ENCODE assay signal across 1 cellular context in the genomic region with DNA sequence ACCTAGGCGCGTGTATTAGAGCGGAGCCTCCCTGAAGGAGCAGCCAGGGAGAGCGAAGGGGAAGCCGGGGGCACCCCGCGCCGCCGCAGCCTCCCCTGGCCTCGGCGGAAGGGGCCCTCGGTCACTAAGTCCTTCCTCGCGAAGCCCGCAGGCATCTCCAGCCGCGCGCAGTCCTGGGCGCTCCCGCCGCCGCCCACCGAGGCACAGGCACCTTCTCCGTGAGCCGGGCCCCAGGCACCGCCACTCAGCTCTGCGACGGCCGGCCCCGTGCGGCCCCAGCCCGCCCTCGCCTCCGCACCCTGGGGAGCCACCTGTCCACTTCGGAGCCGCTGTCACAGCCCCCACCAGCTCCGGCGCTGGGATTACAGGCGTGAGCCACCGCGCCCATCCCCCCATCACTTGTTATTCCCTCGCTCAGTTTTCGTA.
TF ChIP-seq lines count a peak whose summit lies in the region.

No MANE protein-coding gene starts in this region.

TF ChIP-seq in HepG2, 621 proteins besides CTCF, POLR2A, EP300 and RAD21 (continued from another document and continues in another):
- TF ChIP-seq, protein P1, sequence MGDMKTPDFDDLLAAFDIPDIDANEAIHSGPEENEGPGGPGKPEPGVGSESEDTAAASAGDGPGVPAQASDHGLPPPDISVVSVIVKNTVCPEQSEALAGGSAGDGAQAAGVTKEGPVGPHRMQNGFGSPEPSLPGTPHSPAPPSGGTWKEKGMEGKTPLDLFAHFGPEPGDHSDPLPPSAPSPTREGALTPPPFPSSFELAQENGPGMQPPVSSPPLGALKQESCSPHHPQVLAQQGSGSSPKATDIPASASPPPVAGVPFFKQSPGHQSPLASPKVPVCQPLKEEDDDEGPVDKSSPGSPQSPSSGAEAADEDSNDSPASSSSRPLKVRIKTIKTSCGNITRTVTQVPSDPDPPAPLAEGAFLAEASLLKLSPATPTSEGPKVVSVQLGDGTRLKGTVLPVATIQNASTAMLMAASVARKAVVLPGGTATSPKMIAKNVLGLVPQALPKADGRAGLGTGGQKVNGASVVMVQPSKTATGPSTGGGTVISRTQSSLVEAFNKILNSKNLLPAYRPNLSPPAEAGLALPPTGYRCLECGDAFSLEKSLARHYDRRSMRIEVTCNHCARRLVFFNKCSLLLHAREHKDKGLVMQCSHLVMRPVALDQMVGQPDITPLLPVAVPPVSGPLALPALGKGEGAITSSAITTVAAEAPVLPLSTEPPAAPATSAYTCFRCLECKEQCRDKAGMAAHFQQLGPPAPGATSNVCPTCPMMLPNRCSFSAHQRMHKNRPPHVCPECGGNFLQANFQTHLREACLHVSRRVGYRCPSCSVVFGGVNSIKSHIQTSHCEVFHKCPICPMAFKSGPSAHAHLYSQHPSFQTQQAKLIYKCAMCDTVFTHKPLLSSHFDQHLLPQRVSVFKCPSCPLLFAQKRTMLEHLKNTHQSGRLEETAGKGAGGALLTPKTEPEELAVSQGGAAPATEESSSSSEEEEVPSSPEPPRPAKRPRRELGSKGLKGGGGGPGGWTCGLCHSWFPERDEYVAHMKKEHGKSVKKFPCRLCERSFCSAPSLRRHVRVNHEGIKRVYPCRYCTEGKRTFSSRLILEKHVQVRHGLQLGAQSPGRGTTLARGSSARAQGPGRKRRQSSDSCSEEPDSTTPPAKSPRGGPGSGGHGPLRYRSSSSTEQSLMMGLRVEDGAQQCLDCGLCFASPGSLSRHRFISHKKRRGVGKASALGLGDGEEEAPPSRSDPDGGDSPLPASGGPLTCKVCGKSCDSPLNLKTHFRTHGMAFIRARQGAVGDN (CRISPR knock-in tag; IDR thresholded peaks at IDR 0.05) = peak; percentile 56
- TF ChIP-seq CHD4 (IDR thresholded peaks at IDR 0.05; ENCODE audit: borderline replicate concordance, low read length) (peak; percentile 6; the same call in 1 of the 2 replicates), NCOA2 (CRISPR knock-in tag; IDR thresholded peaks at IDR 0.05) (no peak), HOXA5 (CRISPR knock-in tag; IDR thresholded peaks at IDR 0.05) (no peak), NONO (IDR thresholded peaks at IDR 0.05) (no peak), NONO (CRISPR knock-in tag; conservative IDR thresholded peaks at IDR 0.05) (no peak), POLR2AphosphoS2 (IDR thresholded peaks at IDR 0.05; ENCODE audit: low read depth, low read length) (no peak), ZNF382 (CRISPR knock-in tag; IDR thresholded peaks at IDR 0.05; ENCODE audit: borderline replicate concordance) (no peak), MAFF (IDR thresholded peaks at IDR 0.05; ENCODE audit: low read depth, low read length) (no peak), ZSCAN22 (CRISPR knock-in tag; IDR thresholded peaks at IDR 0.05) (no peak), ZNF431 (CRISPR knock-in tag; IDR thresholded peaks at IDR 0.05; ENCODE audit: borderline replicate concordance, low read depth) (no peak), ZBTB7B (CRISPR knock-in tag; IDR thresholded peaks at IDR 0.05) (no peak), ZNF34 (CRISPR knock-in tag; IDR thresholded peaks at IDR 0.05; ENCODE audit: borderline replicate concordance) (no peak), KLF13 (CRISPR knock-in tag; IDR thresholded peaks at IDR 0.05) (no peak), ZEB1 (IDR thresholded peaks at IDR 0.05; ENCODE audit: insufficient replicate concordance, low read depth) (no peak), ZSCAN31 (CRISPR knock-in tag; IDR thresholded peaks at IDR 0.05; ENCODE audit: low read depth) (no peak), SMAD9 (CRISPR knock-in tag; IDR thresholded peaks at IDR 0.05) (no peak), ETV5 (CRISPR knock-in tag; IDR thresholded peaks at IDR 0.05; ENCODE audit: borderline replicate concordance) (no peak), ZBTB7A (CRISPR knock-in tag; IDR thresholded peaks at IDR 0.05) (0 out of 2 replicates have a peak, but pooled peaks have one; percentile 24), ZNF607 (CRISPR knock-in tag; IDR thresholded peaks at IDR 0.05; ENCODE audit: borderline replicate concordance) (no peak), ZNF143 (CRISPR knock-in tag; IDR thresholded peaks at IDR 0.05) (no peak)
- TF ChIP-seq, protein P2, sequence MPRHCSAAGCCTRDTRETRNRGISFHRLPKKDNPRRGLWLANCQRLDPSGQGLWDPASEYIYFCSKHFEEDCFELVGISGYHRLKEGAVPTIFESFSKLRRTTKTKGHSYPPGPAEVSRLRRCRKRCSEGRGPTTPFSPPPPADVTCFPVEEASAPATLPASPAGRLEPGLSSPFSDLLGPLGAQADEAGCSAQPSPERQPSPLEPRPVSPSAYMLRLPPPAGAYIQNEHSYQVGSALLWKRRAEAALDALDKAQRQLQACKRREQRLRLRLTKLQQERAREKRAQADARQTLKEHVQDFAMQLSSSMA (CRISPR knock-in tag; IDR thresholded peaks at IDR 0.05) = no peak
- TF ChIP-seq, protein P3, sequence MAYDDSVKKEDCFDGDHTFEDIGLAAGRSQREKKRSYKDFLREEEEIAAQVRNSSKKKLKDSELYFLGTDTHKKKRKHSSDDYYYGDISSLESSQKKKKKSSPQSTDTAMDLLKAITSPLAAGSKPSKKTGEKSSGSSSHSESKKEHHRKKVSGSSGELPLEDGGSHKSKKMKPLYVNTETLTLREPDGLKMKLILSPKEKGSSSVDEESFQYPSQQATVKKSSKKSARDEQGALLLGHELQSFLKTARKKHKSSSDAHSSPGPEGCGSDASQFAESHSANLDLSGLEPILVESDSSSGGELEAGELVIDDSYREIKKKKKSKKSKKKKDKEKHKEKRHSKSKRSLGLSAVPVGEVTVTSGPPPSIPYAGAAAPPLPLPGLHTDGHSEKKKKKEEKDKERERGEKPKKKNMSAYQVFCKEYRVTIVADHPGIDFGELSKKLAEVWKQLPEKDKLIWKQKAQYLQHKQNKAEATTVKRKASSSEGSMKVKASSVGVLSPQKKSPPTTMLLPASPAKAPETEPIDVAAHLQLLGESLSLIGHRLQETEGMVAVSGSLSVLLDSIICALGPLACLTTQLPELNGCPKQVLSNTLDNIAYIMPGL (CRISPR knock-in tag; IDR thresholded peaks at IDR 0.05; ENCODE audit: borderline replicate concordance in 1 of 2, low read depth in 1 of 2) = peak in 1 of 2 experiments; percentile 49; a peak in 1 of 4 replicates
- TF ChIP-seq, protein P4, sequence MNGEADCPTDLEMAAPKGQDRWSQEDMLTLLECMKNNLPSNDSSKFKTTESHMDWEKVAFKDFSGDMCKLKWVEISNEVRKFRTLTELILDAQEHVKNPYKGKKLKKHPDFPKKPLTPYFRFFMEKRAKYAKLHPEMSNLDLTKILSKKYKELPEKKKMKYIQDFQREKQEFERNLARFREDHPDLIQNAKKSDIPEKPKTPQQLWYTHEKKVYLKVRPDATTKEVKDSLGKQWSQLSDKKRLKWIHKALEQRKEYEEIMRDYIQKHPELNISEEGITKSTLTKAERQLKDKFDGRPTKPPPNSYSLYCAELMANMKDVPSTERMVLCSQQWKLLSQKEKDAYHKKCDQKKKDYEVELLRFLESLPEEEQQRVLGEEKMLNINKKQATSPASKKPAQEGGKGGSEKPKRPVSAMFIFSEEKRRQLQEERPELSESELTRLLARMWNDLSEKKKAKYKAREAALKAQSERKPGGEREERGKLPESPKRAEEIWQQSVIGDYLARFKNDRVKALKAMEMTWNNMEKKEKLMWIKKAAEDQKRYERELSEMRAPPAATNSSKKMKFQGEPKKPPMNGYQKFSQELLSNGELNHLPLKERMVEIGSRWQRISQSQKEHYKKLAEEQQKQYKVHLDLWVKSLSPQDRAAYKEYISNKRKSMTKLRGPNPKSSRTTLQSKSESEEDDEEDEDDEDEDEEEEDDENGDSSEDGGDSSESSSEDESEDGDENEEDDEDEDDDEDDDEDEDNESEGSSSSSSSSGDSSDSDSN (CRISPR knock-in tag; IDR thresholded peaks at IDR 0.05) = peak; percentile 88
- TF ChIP-seq, protein P5, sequence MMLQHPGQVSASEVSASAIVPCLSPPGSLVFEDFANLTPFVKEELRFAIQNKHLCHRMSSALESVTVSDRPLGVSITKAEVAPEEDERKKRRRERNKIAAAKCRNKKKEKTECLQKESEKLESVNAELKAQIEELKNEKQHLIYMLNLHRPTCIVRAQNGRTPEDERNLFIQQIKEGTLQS (CRISPR knock-in tag; IDR thresholded peaks at IDR 0.05) = no peak
- TF ChIP-seq, protein P6, sequence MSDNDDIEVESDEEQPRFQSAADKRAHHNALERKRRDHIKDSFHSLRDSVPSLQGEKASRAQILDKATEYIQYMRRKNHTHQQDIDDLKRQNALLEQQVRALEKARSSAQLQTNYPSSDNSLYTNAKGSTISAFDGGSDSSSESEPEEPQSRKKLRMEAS (IDR thresholded peaks at IDR 0.05) = peak; percentile 4; the same call in 1 of the 2 replicates
- TF ChIP-seq, protein P7, sequence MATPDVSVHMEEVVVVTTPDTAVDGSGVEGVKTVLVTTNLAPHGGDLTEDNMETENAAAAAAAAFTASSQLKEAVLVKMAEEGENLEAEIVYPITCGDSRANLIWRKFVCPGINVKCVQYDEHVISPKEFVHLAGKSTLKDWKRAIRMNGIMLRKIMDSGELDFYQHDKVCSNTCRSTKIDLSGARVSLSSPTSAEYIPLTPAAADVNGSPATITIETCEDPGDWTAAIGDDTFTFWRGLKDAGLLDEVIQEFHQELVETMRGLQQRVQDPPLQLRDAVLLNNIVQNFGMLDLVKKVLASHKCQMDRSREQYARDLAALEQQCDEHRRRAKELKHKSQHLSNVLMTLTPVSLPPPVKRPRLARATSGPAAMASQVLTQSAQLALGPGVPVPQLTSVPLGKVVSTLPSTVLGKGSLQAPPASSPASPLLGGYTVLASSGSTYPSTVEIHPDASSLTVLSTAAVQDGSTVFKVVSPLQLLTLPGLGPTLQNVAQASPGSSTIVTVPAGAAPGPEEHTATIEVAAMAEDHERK (CRISPR knock-in tag; IDR thresholded peaks at IDR 0.05; ENCODE audit: low read depth) = no peak
- TF ChIP-seq, protein P8, sequence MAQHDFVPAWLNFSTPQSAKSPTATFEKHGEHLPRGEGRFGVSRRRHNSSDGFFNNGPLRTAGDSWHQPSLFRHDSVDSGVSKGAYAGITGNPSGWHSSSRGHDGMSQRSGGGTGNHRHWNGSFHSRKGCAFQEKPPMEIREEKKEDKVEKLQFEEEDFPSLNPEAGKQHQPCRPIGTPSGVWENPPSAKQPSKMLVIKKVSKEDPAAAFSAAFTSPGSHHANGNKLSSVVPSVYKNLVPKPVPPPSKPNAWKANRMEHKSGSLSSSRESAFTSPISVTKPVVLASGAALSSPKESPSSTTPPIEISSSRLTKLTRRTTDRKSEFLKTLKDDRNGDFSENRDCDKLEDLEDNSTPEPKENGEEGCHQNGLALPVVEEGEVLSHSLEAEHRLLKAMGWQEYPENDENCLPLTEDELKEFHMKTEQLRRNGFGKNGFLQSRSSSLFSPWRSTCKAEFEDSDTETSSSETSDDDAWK (CRISPR knock-in tag; IDR thresholded peaks at IDR 0.05) = no peak
- TF ChIP-seq, protein P9, sequence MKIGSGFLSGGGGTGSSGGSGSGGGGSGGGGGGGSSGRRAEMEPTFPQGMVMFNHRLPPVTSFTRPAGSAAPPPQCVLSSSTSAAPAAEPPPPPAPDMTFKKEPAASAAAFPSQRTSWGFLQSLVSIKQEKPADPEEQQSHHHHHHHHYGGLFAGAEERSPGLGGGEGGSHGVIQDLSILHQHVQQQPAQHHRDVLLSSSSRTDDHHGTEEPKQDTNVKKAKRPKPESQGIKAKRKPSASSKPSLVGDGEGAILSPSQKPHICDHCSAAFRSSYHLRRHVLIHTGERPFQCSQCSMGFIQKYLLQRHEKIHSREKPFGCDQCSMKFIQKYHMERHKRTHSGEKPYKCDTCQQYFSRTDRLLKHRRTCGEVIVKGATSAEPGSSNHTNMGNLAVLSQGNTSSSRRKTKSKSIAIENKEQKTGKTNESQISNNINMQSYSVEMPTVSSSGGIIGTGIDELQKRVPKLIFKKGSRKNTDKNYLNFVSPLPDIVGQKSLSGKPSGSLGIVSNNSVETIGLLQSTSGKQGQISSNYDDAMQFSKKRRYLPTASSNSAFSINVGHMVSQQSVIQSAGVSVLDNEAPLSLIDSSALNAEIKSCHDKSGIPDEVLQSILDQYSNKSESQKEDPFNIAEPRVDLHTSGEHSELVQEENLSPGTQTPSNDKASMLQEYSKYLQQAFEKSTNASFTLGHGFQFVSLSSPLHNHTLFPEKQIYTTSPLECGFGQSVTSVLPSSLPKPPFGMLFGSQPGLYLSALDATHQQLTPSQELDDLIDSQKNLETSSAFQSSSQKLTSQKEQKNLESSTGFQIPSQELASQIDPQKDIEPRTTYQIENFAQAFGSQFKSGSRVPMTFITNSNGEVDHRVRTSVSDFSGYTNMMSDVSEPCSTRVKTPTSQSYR (CRISPR knock-in tag; IDR thresholded peaks at IDR 0.05; ENCODE audit: borderline replicate concordance) = peak; percentile 73
- TF ChIP-seq, protein P10, sequence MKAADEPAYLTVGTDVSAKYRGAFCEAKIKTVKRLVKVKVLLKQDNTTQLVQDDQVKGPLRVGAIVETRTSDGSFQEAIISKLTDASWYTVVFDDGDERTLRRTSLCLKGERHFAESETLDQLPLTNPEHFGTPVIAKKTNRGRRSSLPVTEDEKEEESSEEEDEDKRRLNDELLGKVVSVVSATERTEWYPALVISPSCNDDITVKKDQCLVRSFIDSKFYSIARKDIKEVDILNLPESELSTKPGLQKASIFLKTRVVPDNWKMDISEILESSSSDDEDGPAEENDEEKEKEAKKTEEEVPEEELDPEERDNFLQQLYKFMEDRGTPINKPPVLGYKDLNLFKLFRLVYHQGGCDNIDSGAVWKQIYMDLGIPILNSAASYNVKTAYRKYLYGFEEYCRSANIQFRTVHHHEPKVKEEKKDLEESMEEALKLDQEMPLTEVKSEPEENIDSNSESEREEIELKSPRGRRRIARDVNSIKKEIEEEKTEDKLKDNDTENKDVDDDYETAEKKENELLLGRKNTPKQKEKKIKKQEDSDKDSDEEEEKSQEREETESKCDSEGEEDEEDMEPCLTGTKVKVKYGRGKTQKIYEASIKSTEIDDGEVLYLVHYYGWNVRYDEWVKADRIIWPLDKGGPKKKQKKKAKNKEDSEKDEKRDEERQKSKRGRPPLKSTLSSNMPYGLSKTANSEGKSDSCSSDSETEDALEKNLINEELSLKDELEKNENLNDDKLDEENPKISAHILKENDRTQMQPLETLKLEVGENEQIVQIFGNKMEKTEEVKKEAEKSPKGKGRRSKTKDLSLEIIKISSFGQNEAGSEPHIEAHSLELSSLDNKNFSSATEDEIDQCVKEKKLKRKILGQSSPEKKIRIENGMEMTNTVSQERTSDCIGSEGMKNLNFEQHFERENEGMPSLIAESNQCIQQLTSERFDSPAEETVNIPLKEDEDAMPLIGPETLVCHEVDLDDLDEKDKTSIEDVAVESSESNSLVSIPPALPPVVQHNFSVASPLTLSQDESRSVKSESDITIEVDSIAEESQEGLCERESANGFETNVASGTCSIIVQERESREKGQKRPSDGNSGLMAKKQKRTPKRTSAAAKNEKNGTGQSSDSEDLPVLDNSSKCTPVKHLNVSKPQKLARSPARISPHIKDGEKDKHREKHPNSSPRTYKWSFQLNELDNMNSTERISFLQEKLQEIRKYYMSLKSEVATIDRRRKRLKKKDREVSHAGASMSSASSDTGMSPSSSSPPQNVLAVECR (CRISPR knock-in tag; IDR thresholded peaks at IDR 0.05; ENCODE audit: borderline replicate concordance) = peak; percentile 26; the same call in 1 of the 2 replicates
- TF ChIP-seq, protein P11, sequence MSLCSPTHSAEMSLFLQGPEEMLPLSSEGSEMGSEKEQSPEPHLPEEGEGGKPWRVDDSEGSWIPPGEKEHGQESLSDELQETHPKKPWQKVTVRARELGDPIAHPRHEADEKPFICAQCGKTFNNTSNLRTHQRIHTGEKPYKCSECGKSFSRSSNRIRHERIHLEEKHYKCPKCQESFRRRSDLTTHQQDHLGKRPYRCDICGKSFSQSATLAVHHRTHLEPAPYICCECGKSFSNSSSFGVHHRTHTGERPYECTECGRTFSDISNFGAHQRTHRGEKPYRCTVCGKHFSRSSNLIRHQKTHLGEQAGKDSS (CRISPR knock-in tag; IDR thresholded peaks at IDR 0.05; ENCODE audit: borderline replicate concordance, low read depth) = no peak
- TF ChIP-seq, protein P12, sequence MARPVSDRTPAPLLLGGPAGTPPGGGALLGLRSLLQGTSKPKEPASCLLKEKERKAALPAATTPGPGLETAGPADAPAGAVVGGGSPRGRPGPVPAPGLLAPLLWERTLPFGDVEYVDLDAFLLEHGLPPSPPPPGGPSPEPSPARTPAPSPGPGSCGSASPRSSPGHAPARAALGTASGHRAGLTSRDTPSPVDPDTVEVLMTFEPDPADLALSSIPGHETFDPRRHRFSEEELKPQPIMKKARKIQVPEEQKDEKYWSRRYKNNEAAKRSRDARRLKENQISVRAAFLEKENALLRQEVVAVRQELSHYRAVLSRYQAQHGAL (CRISPR knock-in tag; IDR thresholded peaks at IDR 0.05; ENCODE audit: not compliant biosample characterization) = no peak
